ENCODE assay signal across 12 cellular contexts in the genomic region with DNA sequence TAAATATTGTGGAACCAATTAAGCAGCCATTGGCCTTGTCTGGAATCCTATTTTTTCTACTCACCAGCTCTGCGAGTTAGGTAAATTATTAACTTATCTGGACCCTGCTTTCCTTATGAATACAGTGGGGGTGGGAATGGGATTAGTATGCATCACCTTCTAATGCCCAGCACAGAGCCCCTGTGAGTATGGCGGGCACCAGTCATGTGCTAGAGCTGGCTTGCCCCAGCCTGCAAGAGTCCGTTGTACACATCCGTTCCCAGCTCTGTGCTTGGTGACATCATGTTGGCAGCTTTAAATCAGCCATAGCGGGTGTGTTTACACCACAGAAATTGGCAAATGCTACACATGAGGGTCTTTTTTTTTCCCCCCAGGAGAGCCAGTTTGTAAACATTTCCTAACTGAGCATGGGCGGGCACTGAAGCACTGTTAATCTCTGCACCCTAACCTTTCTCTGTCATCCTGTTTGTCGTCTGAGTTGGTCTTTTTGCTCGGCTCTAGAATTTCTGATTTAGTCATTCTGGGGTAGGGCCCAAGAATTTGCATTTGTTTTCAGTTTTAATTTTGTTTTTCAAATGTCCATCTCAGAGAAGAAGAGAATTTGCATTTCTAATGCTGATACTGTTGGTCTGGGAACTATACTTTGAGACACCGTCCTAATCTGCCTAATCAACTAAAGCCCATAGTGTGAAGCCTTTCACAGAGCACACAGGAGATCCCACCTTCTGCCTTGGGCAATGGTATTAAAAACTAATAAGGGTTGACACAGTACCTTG.
DNase-seq lines count a peak whose midpoint lies in the region; ATAC-seq and TF ChIP-seq lines count a peak whose summit lies in the region.
"Had no signal": no experiment of that assay in that cellular context is flagged by ENCODE, and none has a peak within 500 bp of the region (broad histone marks: within the 10 kb centered on the region; RNA-seq: fewer than 3 reads in every experiment).

No MANE protein-coding gene starts in this region.

- no peaks in the 10 kb centered on the region for H3K9me3 Mint-ChIP-seq in WTC11
- H3K9me3 Mint-ChIP-seq: IgD-negative memory B cell had no signal

- POLR2A ChIA-PET in WTC11 (lab: Charles Lee) = no interaction called here

- H3K27ac Mint-ChIP-seq in WTC11 = no peak overlapping the region
- H3K27ac Mint-ChIP-seq: activated naive CD8-positive, alpha-beta T cell; IgD-negative memory B cell had no signal

- DNase-seq in NCI-H526 treated with DMSO at 0.1 percent for 48 hours (lab: John Stamatoyannopoulos, UW) (peak; percentile 99), midbrain (lab: John Stamatoyannopoulos, UW) (no peak), WTC11 (ENCODE audit: low spot score) (no peak), LoVo (ENCODE audit: low spot score) (no peak)
- DNase-seq: central memory CD4-positive, alpha-beta T cell; NCI-H1436; substantia nigra had no signal

- no peaks in the 10 kb centered on the region for H3K36me3 Mint-ChIP-seq in WTC11
- H3K36me3 Mint-ChIP-seq: activated naive CD8-positive, alpha-beta T cell; IgD-negative memory B cell had no signal

- no peak for TF ChIP-seq CTCF in WTC11 (IDR thresholded peaks at IDR 0.05)

- CTCF ChIA-PET in WTC11 (lab: Charles Lee) = interaction anchor here (0.7 to 1.3 kb wide), 2 partner anchors 51 to 148 kb away, joined by 3 read pairs; no protein-coding TSS in a partner anchor

- no peaks in the 10 kb centered on the region; the same call in 1 of the 2 replicates for H3K27me3 Mint-ChIP-seq in WTC11 (ENCODE audit: low read depth)

- H3K4me3 Mint-ChIP-seq in WTC11 = no peak overlapping the region
- H3K4me3 Mint-ChIP-seq: activated naive CD8-positive, alpha-beta T cell; IgD-negative memory B cell had no signal

- peaks cover 15% of the 10 kb centered on the region for H3K4me1 Mint-ChIP-seq in WTC11
- H3K4me1 Mint-ChIP-seq: IgD-negative memory B cell had no signal

- peak; percentile 62 for ATAC-seq in GM18907 (IDR thresholded peaks at IDR 0.05; ENCODE audit: unreplicated experiment)
- peak; percentile 65 for ATAC-seq in GM21381 (IDR thresholded peaks at IDR 0.05; ENCODE audit: unreplicated experiment)
- ATAC-seq in HG02981 (IDR thresholded peaks at IDR 0.05; ENCODE audit: unreplicated experiment) = peak; percentile 68
- ATAC-seq in WTC11 = no peak

TF ChIP-seq in WTC11, 78 proteins besides CTCF, POLR2A, EP300 and RAD21 (continues in another document):
- TF ChIP-seq SMAD4 (CRISPR knock-in tag; IDR thresholded peaks at IDR 0.05) (no peak), JAZF1 (CRISPR knock-in tag; IDR thresholded peaks at IDR 0.05) (no peak), ZNF416 (CRISPR knock-in tag; IDR thresholded peaks at IDR 0.05) (no peak), TEAD1 (CRISPR knock-in tag; IDR thresholded peaks at IDR 0.05) (no peak), GTF2I (CRISPR knock-in tag; conservative IDR thresholded peaks at IDR 0.05) (no peak), IRF2 (CRISPR knock-in tag; IDR thresholded peaks at IDR 0.05; ENCODE audit: borderline replicate concordance, low read depth) (no peak), ZNF671 (CRISPR knock-in tag; IDR thresholded peaks at IDR 0.05) (no peak), NFYB (CRISPR knock-in tag; conservative IDR thresholded peaks at IDR 0.05; ENCODE audit: low read depth) (no peak), ZNF219 (CRISPR knock-in tag; IDR thresholded peaks at IDR 0.05; ENCODE audit: borderline replicate concordance) (no peak), FOXK1 (CRISPR knock-in tag; IDR thresholded peaks at IDR 0.05) (no peak), HMGA2 (CRISPR knock-in tag; IDR thresholded peaks at IDR 0.05) (no peak)
- TF ChIP-seq, protein P1, sequence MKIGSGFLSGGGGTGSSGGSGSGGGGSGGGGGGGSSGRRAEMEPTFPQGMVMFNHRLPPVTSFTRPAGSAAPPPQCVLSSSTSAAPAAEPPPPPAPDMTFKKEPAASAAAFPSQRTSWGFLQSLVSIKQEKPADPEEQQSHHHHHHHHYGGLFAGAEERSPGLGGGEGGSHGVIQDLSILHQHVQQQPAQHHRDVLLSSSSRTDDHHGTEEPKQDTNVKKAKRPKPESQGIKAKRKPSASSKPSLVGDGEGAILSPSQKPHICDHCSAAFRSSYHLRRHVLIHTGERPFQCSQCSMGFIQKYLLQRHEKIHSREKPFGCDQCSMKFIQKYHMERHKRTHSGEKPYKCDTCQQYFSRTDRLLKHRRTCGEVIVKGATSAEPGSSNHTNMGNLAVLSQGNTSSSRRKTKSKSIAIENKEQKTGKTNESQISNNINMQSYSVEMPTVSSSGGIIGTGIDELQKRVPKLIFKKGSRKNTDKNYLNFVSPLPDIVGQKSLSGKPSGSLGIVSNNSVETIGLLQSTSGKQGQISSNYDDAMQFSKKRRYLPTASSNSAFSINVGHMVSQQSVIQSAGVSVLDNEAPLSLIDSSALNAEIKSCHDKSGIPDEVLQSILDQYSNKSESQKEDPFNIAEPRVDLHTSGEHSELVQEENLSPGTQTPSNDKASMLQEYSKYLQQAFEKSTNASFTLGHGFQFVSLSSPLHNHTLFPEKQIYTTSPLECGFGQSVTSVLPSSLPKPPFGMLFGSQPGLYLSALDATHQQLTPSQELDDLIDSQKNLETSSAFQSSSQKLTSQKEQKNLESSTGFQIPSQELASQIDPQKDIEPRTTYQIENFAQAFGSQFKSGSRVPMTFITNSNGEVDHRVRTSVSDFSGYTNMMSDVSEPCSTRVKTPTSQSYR (CRISPR knock-in tag; IDR thresholded peaks at IDR 0.05) = no peak
- TF ChIP-seq, protein P2, sequence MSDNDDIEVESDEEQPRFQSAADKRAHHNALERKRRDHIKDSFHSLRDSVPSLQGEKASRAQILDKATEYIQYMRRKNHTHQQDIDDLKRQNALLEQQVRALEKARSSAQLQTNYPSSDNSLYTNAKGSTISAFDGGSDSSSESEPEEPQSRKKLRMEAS (CRISPR knock-in tag; IDR thresholded peaks at IDR 0.05) = no peak
- TF ChIP-seq, protein P3, sequence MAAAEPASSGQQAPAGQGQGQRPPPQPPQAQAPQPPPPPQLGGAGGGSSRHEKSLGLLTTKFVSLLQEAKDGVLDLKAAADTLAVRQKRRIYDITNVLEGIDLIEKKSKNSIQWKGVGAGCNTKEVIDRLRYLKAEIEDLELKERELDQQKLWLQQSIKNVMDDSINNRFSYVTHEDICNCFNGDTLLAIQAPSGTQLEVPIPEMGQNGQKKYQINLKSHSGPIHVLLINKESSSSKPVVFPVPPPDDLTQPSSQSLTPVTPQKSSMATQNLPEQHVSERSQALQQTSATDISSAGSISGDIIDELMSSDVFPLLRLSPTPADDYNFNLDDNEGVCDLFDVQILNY (CRISPR knock-in tag; IDR thresholded peaks at IDR 0.05) = no peak
- TF ChIP-seq, protein P4, sequence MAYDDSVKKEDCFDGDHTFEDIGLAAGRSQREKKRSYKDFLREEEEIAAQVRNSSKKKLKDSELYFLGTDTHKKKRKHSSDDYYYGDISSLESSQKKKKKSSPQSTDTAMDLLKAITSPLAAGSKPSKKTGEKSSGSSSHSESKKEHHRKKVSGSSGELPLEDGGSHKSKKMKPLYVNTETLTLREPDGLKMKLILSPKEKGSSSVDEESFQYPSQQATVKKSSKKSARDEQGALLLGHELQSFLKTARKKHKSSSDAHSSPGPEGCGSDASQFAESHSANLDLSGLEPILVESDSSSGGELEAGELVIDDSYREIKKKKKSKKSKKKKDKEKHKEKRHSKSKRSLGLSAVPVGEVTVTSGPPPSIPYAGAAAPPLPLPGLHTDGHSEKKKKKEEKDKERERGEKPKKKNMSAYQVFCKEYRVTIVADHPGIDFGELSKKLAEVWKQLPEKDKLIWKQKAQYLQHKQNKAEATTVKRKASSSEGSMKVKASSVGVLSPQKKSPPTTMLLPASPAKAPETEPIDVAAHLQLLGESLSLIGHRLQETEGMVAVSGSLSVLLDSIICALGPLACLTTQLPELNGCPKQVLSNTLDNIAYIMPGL (CRISPR knock-in tag; IDR thresholded peaks at IDR 0.05) = no peak
- TF ChIP-seq, protein P5, sequence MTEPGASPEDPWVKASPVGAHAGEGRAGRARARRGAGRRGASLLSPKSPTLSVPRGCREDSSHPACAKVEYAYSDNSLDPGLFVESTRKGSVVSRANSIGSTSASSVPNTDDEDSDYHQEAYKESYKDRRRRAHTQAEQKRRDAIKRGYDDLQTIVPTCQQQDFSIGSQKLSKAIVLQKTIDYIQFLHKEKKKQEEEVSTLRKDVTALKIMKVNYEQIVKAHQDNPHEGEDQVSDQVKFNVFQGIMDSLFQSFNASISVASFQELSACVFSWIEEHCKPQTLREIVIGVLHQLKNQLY (CRISPR knock-in tag; IDR thresholded peaks at IDR 0.05) = no peak
- TF ChIP-seq, protein P6, sequence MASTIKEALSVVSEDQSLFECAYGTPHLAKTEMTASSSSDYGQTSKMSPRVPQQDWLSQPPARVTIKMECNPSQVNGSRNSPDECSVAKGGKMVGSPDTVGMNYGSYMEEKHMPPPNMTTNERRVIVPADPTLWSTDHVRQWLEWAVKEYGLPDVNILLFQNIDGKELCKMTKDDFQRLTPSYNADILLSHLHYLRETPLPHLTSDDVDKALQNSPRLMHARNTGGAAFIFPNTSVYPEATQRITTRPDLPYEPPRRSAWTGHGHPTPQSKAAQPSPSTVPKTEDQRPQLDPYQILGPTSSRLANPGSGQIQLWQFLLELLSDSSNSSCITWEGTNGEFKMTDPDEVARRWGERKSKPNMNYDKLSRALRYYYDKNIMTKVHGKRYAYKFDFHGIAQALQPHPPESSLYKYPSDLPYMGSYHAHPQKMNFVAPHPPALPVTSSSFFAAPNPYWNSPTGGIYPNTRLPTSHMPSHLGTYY (CRISPR knock-in tag; IDR thresholded peaks at IDR 0.05) = no peak
- TF ChIP-seq, protein P7, sequence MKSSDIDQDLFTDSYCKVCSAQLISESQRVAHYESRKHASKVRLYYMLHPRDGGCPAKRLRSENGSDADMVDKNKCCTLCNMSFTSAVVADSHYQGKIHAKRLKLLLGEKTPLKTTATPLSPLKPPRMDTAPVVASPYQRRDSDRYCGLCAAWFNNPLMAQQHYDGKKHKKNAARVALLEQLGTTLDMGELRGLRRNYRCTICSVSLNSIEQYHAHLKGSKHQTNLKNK (CRISPR knock-in tag; IDR thresholded peaks at IDR 0.05) = no peak
- TF ChIP-seq, protein P8, sequence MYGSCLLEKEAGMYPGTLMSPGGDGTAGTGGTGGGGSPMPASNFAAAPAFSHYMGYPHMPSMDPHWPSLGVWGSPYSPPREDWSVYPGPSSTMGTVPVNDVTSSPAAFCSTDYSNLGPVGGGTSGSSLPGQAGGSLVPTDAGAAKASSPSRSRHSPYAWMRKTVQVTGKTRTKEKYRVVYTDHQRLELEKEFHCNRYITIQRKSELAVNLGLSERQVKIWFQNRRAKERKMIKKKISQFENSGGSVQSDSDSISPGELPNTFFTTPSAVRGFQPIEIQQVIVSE (CRISPR knock-in tag; IDR thresholded peaks at IDR 0.05; ENCODE audit: borderline replicate concordance) = no peak
